Comparison of ENCODE assay signal across 8 cellular contexts in the genomic region with DNA sequence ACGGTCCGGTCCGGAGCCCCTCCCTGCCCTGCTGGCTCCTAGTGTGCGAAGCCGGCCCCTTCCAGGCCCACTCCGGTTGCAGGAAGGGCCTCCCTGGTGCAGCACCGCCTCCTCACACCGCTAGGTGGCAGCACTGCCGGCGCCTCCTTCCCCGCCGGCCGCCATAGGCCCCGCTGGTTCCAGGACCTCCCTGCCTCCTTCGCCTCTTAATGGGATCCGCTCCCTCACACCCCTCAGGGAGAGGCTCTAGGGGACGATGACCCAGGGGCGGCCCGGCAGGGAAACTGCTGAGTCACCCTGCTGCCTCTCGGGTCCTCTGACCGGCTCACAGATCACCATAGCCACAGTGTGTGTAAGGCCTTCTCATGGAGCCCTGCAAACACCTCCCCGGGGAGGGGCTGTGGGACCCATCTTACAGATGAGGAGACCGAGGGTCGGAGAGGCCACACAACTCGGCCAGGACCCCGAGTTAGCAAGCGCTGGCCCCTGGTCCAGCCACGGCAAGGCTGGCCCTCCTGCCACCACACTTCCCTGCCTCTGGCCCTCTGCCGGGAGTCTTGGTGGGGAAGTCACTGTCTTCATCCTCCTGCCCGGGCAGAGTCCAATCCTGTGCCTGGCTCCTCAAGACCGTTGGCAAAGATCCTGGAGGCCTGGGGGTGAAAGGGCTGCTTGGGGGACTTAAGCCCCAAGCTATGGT. TPM values are rescaled to one million over a fixed set of nuclear protein-coding genes. Genes with fewer than 3 reads are reported as not detected.
DNase-seq lines count a peak whose midpoint lies in the region; ATAC-seq, FAIRE-seq and TF ChIP-seq lines count a peak whose summit lies in the region.

No MANE protein-coding gene starts in this region.

- peak; percentile 27 for DNase-seq in activated CD4-positive, CD25-positive, alpha-beta regulatory T cell treated with anti-CD3 and anti-CD28 coated beads, Interleukin-2, amount 50 U/mL, for 16 hours (ENCODE audit: low read depth, low spot score)
- DNase-seq in bronchial epithelial cell (ENCODE audit: low read depth) (no peak), HepG2 (ENCODE audit: low spot score) (peak; percentile 16), NCI-H2196 (lab: John Stamatoyannopoulos, UW; ENCODE audit: unreplicated experiment) (no peak), NCI-H1048 (lab: John Stamatoyannopoulos, UW) (no peak)
- DNase-seq in stimulated activated CD4-positive, alpha-beta T cell treated with anti-CD3 and anti-CD28 coated beads, TNF-alpha, amount 100 ng/mL, for 48 hours (ENCODE audit: low read depth in 3 of 3): peak; percentile 30 to 47 (median 45)

- H3K4me2 ChIP-seq in HepG2 (ENCODE audit: low read depth, low read length): peak overlapping the region; percentile 43; the same call in 1 of the 2 replicates

- H3K36me3 ChIP-seq in bronchial epithelial cell (ENCODE audit: control insufficient read depth, insufficient read depth, low read length) (no peaks in the 10 kb centered on the region), HepG2 (replicated peaks in 1 of 2; ENCODE audit: control insufficient read depth in 1 of 2, insufficient read depth in 2 of 2, low read length in 2 of 2) (no peaks in the 10 kb centered on the region)

- ATAC-seq in HepG2: peak; percentile 90

- H3K9ac ChIP-seq in HepG2 (ENCODE audit: insufficient read depth, low read depth, low read length): no peak overlapping the region

- in situ Hi-C loops in HepG2 (cut with HindIII; ENCODE audit: extremely low pct_ligation_motif_present, low pct_unique_long_range_greater_than_20kb): loop anchor here (10.0 kb wide), 1 partner anchor 172 kb away; no protein-coding TSS in a partner anchor

- no peaks in the 10 kb centered on the region for H4K20me1 ChIP-seq in HepG2 (ENCODE audit: insufficient read depth, low read length)

- POLR2A ChIA-PET in HepG2 (lab: Yijun Ruan, JAX): no interaction called here

- H3K27ac ChIP-seq in HepG2 (ENCODE audit: extremely low read length, insufficient read depth, low read length): no peak overlapping the region

- H3K9me3 ChIP-seq in HepG2 (ENCODE audit: low read length): no peaks in the 10 kb centered on the region

- CTCF ChIA-PET in HepG2 (lab: Yijun Ruan, JAX; ENCODE audit: low intra/inter-chr PET ratio, low total read pairs): interaction anchor here (1.3 kb wide), 1 partner anchor 173 kb away, joined by 9 read pairs; no protein-coding TSS in a partner anchor

- no peaks in the 10 kb centered on the region for H3K4me1 ChIP-seq in HepG2 (ENCODE audit: insufficient read depth, low read length)

- TF ChIP-seq POLR2A in HepG2 (IDR thresholded peaks at IDR 0.05; ENCODE audit: insufficient read depth in 1 of 2, low read depth in 2 of 2, low read length in 2 of 2): no peak

- H3K27me3 ChIP-seq in bronchial epithelial cell (ENCODE audit: control insufficient read depth, insufficient read depth, low read length) (peaks cover 25% of the 10 kb centered on the region), HepG2 (ENCODE audit: control insufficient read depth in 1 of 2, insufficient read depth in 2 of 2, low read length in 2 of 2) (peaks cover 0 to 19% of the 10 kb centered on the region in 2 experiments; a peak in 4 of 5 replicates)

- TF ChIP-seq EP300 in Ishikawa (IDR thresholded peaks at IDR 0.05; ENCODE audit: borderline replicate concordance): no peak
- no peak for TF ChIP-seq EP300 in HepG2 (IDR thresholded peaks at IDR 0.05; ENCODE audit: low read depth in 2 of 2, low read length in 2 of 2)
- no peak for TF ChIP-seq EP300 in HepG2 (CRISPR knock-in tag; IDR thresholded peaks at IDR 0.05; ENCODE audit: borderline replicate concordance)

- TF ChIP-seq RAD21 in Ishikawa (IDR thresholded peaks at IDR 0.05; ENCODE audit: low read depth): peak; percentile 50; the same call in 1 of the 2 replicates
- TF ChIP-seq RAD21 in HepG2 (CRISPR knock-in tag; IDR thresholded peaks at IDR 0.05): peak; percentile 57; the same call in 1 of the 2 replicates

- 0% methylated on average over 3 of the region's 31 CpGs for WGBS in HepG2 (ENCODE audit: low lambda C conversion rate)

- no peak overlapping the region for H2AFZ ChIP-seq in HepG2 (ENCODE audit: low read length)

- BruUV-seq in HepG2 (replicated peaks; lab: Mats Ljungman, UMichigan): no TSS peak

- no peaks in the 10 kb centered on the region for H3K79me2 ChIP-seq in HepG2 (ENCODE audit: insufficient read depth, low read length)

- TF ChIP-seq CTCF in GM12873 (IDR thresholded peaks at IDR 0.05; ENCODE audit: insufficient read depth, low read depth, low read length, missing control alignments) (peak; percentile 92), bronchial epithelial cell (IDR thresholded peaks at IDR 0.05; ENCODE audit: insufficient read depth, low read length, severe bottlenecking) (peak; percentile 97), HepG2 (CRISPR knock-in tag; IDR thresholded peaks at IDR 0.05) (peak; percentile 88)

- FAIRE-seq in bronchial epithelial cell (lab: Jason Lieb, UNC): no peak
- FAIRE-seq in HepG2 (lab: Jason Lieb, UNC): no peak

- intact Hi-C loops in HepG2 (cut with micrococcal nuclease; ENCODE audit: unreplicated experiment): no loop called here

- H3K4me3 ChIP-seq in bronchial epithelial cell (ENCODE audit: low read depth, low read length) (no peak overlapping the region), HepG2 (replicated peaks in 1 of 3; ENCODE audit: insufficient read depth in 1 of 3, low read depth in 2 of 3, low read length in 3 of 3) (no peak overlapping the region)

TF ChIP-seq in Ishikawa, 13 proteins besides CTCF, POLR2A, EP300 and RAD21 (continues in another document):
- no peak for TF ChIP-seq EGR1 (IDR thresholded peaks at IDR 0.05)
- TF ChIP-seq, protein P1, sequence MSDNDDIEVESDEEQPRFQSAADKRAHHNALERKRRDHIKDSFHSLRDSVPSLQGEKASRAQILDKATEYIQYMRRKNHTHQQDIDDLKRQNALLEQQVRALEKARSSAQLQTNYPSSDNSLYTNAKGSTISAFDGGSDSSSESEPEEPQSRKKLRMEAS (IDR thresholded peaks at IDR 0.05): no peak

TF ChIP-seq in HepG2, 621 proteins besides CTCF, POLR2A, EP300 and RAD21 (continues in another document):
- TF ChIP-seq, protein P2, sequence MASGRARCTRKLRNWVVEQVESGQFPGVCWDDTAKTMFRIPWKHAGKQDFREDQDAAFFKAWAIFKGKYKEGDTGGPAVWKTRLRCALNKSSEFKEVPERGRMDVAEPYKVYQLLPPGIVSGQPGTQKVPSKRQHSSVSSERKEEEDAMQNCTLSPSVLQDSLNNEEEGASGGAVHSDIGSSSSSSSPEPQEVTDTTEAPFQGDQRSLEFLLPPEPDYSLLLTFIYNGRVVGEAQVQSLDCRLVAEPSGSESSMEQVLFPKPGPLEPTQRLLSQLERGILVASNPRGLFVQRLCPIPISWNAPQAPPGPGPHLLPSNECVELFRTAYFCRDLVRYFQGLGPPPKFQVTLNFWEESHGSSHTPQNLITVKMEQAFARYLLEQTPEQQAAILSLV (CRISPR knock-in tag; IDR thresholded peaks at IDR 0.05; ENCODE audit: borderline replicate concordance): 0 out of 2 replicates have a peak, but pooled peaks have one; percentile 37
- TF ChIP-seq ZKSCAN1 (IDR thresholded peaks at IDR 0.05; ENCODE audit: low read length): no peak
- TF ChIP-seq GABPB1 (CRISPR knock-in tag; IDR thresholded peaks at IDR 0.05): peak; percentile 55; the same call in 1 of the 2 replicates

RNA-seq across cellular contexts. Expression of a gene that starts 1.6 kb away (rescaled TPM):
- 0.13 and 0.26 TPM in 2 replicates for total RNA-seq in bronchial epithelial cell
- not detected in 2 replicates for total RNA-seq in HepG2 (2016; rRNA removed; fragmentation: Illumina TruSeq; extraction: Trizol)
- not detected in 2 replicates for total RNA-seq in HepG2 (2016; cell fraction: cytosol; rRNA removed; fragmentation: Illumina TruSeq; extraction: Trizol; ENCODE audit: low read depth)
- total RNA-seq in HepG2 (2016; cell fraction: insoluble cytoplasmic fraction; rRNA removed; fragmentation: Illumina TruSeq; extraction: Trizol): not detected in 2 replicates
- total RNA-seq in HepG2 (2016; cell fraction: membrane; rRNA removed; fragmentation: Illumina TruSeq; extraction: Trizol): not detected in 2 replicates
- total RNA-seq in HepG2 (2016; cell fraction: nucleus; rRNA removed; fragmentation: Illumina TruSeq; extraction: Trizol): not detected in 2 replicates
- polyA plus RNA-seq in HepG2 (2011; rRNA removed): not detected in 2 replicates
- polyA plus RNA-seq in HepG2 (2011; cell fraction: cytosol; rRNA removed): not detected in 2 replicates
- not detected in 2 replicates for polyA plus RNA-seq in HepG2 (2011; cell fraction: nucleus; rRNA removed)
- polyA plus RNA-seq in HepG2 (2012): not detected in 2 replicates
- not detected in 2 replicates for polyA plus RNA-seq in HepG2 (2016; cell fraction: cytosol; fragmentation: Illumina TruSeq; extraction: Trizol; ENCODE audit: low read depth)
- polyA plus RNA-seq in HepG2 (2016; cell fraction: insoluble cytoplasmic fraction; fragmentation: Illumina TruSeq; extraction: Trizol; ENCODE audit: low read depth): not detected in 2 replicates
- polyA plus RNA-seq in HepG2 (2016; cell fraction: membrane; fragmentation: Illumina TruSeq; extraction: Trizol; ENCODE audit: low read depth): not detected in 2 replicates
- not detected in 2 replicates for polyA plus RNA-seq in HepG2 (2016; cell fraction: nucleus; fragmentation: Illumina TruSeq; extraction: Trizol; ENCODE audit: insufficient read depth, low read depth)
- not detected in 2 replicates for polyA minus RNA-seq in HepG2 (2011; rRNA and poly(A)+ RNA removed; ENCODE audit: low replicate concordance)
- polyA minus RNA-seq in HepG2 (2011; cell fraction: cytosol; rRNA and poly(A)+ RNA removed): not detected in 2 replicates
- polyA minus RNA-seq in HepG2 (2011; cell fraction: nucleus; rRNA and poly(A)+ RNA removed): not detected in 2 replicates

Comparison
In these comparisons a context has a peak if more than half of its experiments do, and no peak if none do; other contexts are left out.
1. DNase-seq: peak in activated CD4-positive, CD25-positive, alpha-beta regulatory T cell treated with anti-CD3 and anti-CD28 coated beads, Interleukin-2, amount 50 U/mL, for 16 hours (single experiment), HepG2 (single experiment) and stimulated activated CD4-positive, alpha-beta T cell treated with anti-CD3 and anti-CD28 coated beads, TNF-alpha, amount 100 ng/mL, for 48 hours (3 of 3); none in bronchial epithelial cell (single experiment), NCI-H2196 (single experiment) and NCI-H1048 (single experiment).
2. Peak in every context shown above with its lines, with median percentiles within 50 percentile points of each other: CTCF ChIP-seq.